ENCODE assay signal across 1 cellular context in genomic region chr20:35601021-35601973, GRCh38.
TF ChIP-seq lines count a peak whose summit lies in the region.

No MANE protein-coding gene starts in this region.

TF ChIP-seq in HepG2, 621 proteins besides CTCF, POLR2A, EP300 and RAD21 (continued from another document and continues in another):
- TF ChIP-seq ZBTB40 (IDR thresholded peaks at IDR 0.05) = no peak
- peak; percentile 33; the same call in 1 of the 2 replicates for TF ChIP-seq ZBTB40 (CRISPR knock-in tag; IDR thresholded peaks at IDR 0.05)
- TF ChIP-seq ARID2 (CRISPR knock-in tag; IDR thresholded peaks at IDR 0.05; ENCODE audit: borderline replicate concordance) = no peak
- TF ChIP-seq NR0B2 (CRISPR knock-in tag; IDR thresholded peaks at IDR 0.05) = peak; percentile 90
- peak; percentile 85; the same call in 1 of the 2 replicates for TF ChIP-seq ZNF616 (CRISPR knock-in tag; IDR thresholded peaks at IDR 0.05; ENCODE audit: low read depth)
- peak; percentile 86 for TF ChIP-seq BHLHE40 (IDR thresholded peaks at IDR 0.05; ENCODE audit: low read length)
- peak; percentile 90 for TF ChIP-seq CENPT (CRISPR knock-in tag; IDR thresholded peaks at IDR 0.05; ENCODE audit: low read depth)
- TF ChIP-seq ZNF687 (CRISPR knock-in tag; IDR thresholded peaks at IDR 0.05) = peak; percentile 92
- TF ChIP-seq ZBTB14 (CRISPR knock-in tag; IDR thresholded peaks at IDR 0.05) = peak; percentile 19; the same call in 1 of the 2 replicates
- no peak; a peak in 1 of 4 replicates for TF ChIP-seq KLF16 (CRISPR knock-in tag; IDR thresholded peaks at IDR 0.05)
- TF ChIP-seq ZNF556 (CRISPR knock-in tag; IDR thresholded peaks at IDR 0.05; ENCODE audit: borderline replicate concordance) = 0 out of 2 replicates have a peak, but pooled peaks have one; percentile 50
- TF ChIP-seq ZNF10 (CRISPR knock-in tag; IDR thresholded peaks at IDR 0.05; ENCODE audit: borderline replicate concordance, low read depth) = no peak
- TF ChIP-seq CCDC6 (CRISPR knock-in tag; IDR thresholded peaks at IDR 0.05) = no peak
- no peak for TF ChIP-seq RNF219 (CRISPR knock-in tag; IDR thresholded peaks at IDR 0.05)
- TF ChIP-seq HOXA9 (CRISPR knock-in tag; IDR thresholded peaks at IDR 0.05; ENCODE audit: borderline replicate concordance) = peak; percentile 48; the same call in 1 of the 2 replicates
- peak; percentile 64; the same call in 1 of the 2 replicates for TF ChIP-seq ZHX1 (CRISPR knock-in tag; IDR thresholded peaks at IDR 0.05; ENCODE audit: low read depth)
- peak; percentile 81; the same call in 1 of the 2 replicates for TF ChIP-seq ZNF235 (CRISPR knock-in tag; IDR thresholded peaks at IDR 0.05; ENCODE audit: borderline replicate concordance)
- 0 out of 2 replicates have a peak, but pooled peaks have one; percentile 10 for TF ChIP-seq GABPA (IDR thresholded peaks at IDR 0.05; ENCODE audit: low read depth, low read length)
- no peak for TF ChIP-seq GABPA (CRISPR knock-in tag; IDR thresholded peaks at IDR 0.05; ENCODE audit: low read depth)
- peak; percentile 70; the same call in 1 of the 2 replicates for TF ChIP-seq ZXDC (CRISPR knock-in tag; IDR thresholded peaks at IDR 0.05)
- TF ChIP-seq MED13 (CRISPR knock-in tag; IDR thresholded peaks at IDR 0.05) = 0 out of 2 replicates have a peak, but pooled peaks have one; percentile 36
- no peak for TF ChIP-seq KLF6 (CRISPR knock-in tag; IDR thresholded peaks at IDR 0.05)
- TF ChIP-seq CAMTA2 (CRISPR knock-in tag; IDR thresholded peaks at IDR 0.05; ENCODE audit: borderline replicate concordance) = peak; percentile 85
- peak; percentile 53; the same call in 1 of the 2 replicates for TF ChIP-seq KDM2A (CRISPR knock-in tag; IDR thresholded peaks at IDR 0.05; ENCODE audit: borderline replicate concordance, low read depth)
- no peak for TF ChIP-seq STAT5B (CRISPR knock-in tag; IDR thresholded peaks at IDR 0.05)
- TF ChIP-seq HOXA5 (CRISPR knock-in tag; IDR thresholded peaks at IDR 0.05) = 0 out of 2 replicates have a peak, but pooled peaks have one; percentile 25
- TF ChIP-seq ZNF234 (CRISPR knock-in tag; conservative IDR thresholded peaks at IDR 0.05) = 0 out of 2 replicates have a peak, but pooled peaks have one; percentile 59
- TF ChIP-seq ZMAT3 (CRISPR knock-in tag; conservative IDR thresholded peaks at IDR 0.05) = 0 out of 2 replicates have a peak, but pooled peaks have one; percentile 55
- 0 out of 2 replicates have a peak, but pooled peaks have one; percentile 32 for TF ChIP-seq ELF3 (CRISPR knock-in tag; IDR thresholded peaks at IDR 0.05)
- peak; percentile 16; the same call in 1 of the 2 replicates for TF ChIP-seq TBX2 (CRISPR knock-in tag; IDR thresholded peaks at IDR 0.05; ENCODE audit: borderline replicate concordance)
- TF ChIP-seq THYN1 (CRISPR knock-in tag; IDR thresholded peaks at IDR 0.05; ENCODE audit: borderline replicate concordance, low read depth) = no peak
- TF ChIP-seq RCOR2 (CRISPR knock-in tag; IDR thresholded peaks at IDR 0.05) = no peak
- 0 out of 2 replicates have a peak, but pooled peaks have one; percentile 75 for TF ChIP-seq ZNF484 (CRISPR knock-in tag; IDR thresholded peaks at IDR 0.05; ENCODE audit: borderline replicate concordance, low read depth)
- peak; percentile 54 for TF ChIP-seq MYC (CRISPR knock-in tag; IDR thresholded peaks at IDR 0.05; ENCODE audit: borderline replicate concordance)
